ENCODE assay signal across 27 cellular contexts in genomic region chr4:31585503-31585902, GRCh38.
"Had no signal": no experiment of that assay in that cellular context is flagged by ENCODE, and none has a peak within 500 bp of the region (broad histone marks: within the 10 kb centered on the region; RNA-seq: fewer than 3 reads in every experiment).

No MANE protein-coding gene starts in this region.

- H3K27ac ChIP-seq: stomach, suprapubic skin, testis, thoracic aorta, thyroid gland, tibial artery, tibial nerve, transverse colon, upper lobe of left lung, upper lobe of right lung, uterus, vagina had no signal

- H3K4me3 ChIP-seq: stomach, suprapubic skin, testis, thoracic aorta, thyroid gland, tibial artery, tibial nerve, transverse colon, upper lobe of left lung, upper lobe of right lung, uterus, vagina had no signal

- FAIRE-seq: urothelium cell line had no signal

- H3K36me3 ChIP-seq: stomach, suprapubic skin, thoracic aorta, thyroid gland, tibial artery, tibial nerve, transverse colon, upper lobe of left lung, upper lobe of right lung, uterus, vagina had no signal

- H3K9me3 ChIP-seq: stomach, suprapubic skin, testis, thoracic aorta, thyroid gland, tibial artery, tibial nerve, transverse colon, upper lobe of left lung, upper lobe of right lung, uterus, vagina had no signal

- H3K27me3 ChIP-seq: stomach, suprapubic skin, testis, thyroid gland, tibial artery, tibial nerve, transverse colon, upper lobe of left lung, upper lobe of right lung, uterus, vagina had no signal

- H3K4me1 ChIP-seq: stomach, suprapubic skin, testis, thyroid gland, tibial artery, tibial nerve, transverse colon, upper lobe of left lung, upper lobe of right lung, uterus, vagina had no signal

- ATAC-seq: stimulated activated effector memory CD8-positive, alpha-beta T cell treated with anti-CD3 and anti-CD28 coated beads, Interleukin-12 subunit alpha, Interleukin-12 subunit beta, amount 100 ng/mL, for 72 hours; stimulated activated memory B cell treated with anti-CD40 and anti-IgM and Interleukin-4, amounts not matched to agents 10 μg/mL and 1 μg/mL and 100 μg/mL, for 72 hours; stimulated activated naive B cell treated with anti-CD40 and anti-IgM and Interleukin-4, amounts not matched to agents 10 μg/mL and 1 μg/mL and 100 μg/mL, for 72 hours; stimulated activated naive CD8-positive, alpha-beta T cell treated with anti-CD3 and anti-CD28 coated beads, Interleukin-15, amount 100 ng/mL, for 72 hours; stimulated activated naive CD8-positive, alpha-beta T cell treated with anti-CD3 and anti-CD28 coated beads, Interleukin-15, Interleukin-2, amounts not matched to agents 100 U/mL and 50 U/mL, for 24 hours; upper lobe of right lung had no signal

- DNase-seq: stimulated activated CD4-positive, alpha-beta T cell treated with anti-CD3 and anti-CD28 coated beads, Interleukin-2, amount 100 ng/mL, for 48 hours; stimulated activated CD4-positive, alpha-beta T cell treated with anti-CD3 and anti-CD28 coated beads, Interleukin-4, amount 100 ng/mL, for 1 hour; stimulated activated CD4-positive, alpha-beta T cell treated with anti-CD3 and anti-CD28 coated beads, Interleukin-4, amount 100 ng/mL, for 24 hours; stimulated activated CD4-positive, alpha-beta T cell treated with anti-CD3 and anti-CD28 coated beads, Interleukin-4, amount 100 ng/mL, for 4 hours; stimulated activated CD8-positive, alpha-beta memory T cell treated with anti-CD3 and anti-CD28 coated beads, Interleukin-4, amount 100 ng/mL, for 48 hours; stimulated activated naive B cell treated with anti-CD40 and anti-IgM and Interleukin-4, amounts not matched to agents 10 μg/mL and 1 μg/mL and 100 μg/mL, for 72 hours; stimulated activated naive CD4-positive, alpha-beta T cell; stimulated activated naive CD4-positive, alpha-beta T cell treated with Interleukin-2 at 50 U/mL for 16 hours; stimulated activated naive CD8-positive, alpha-beta T cell treated with anti-CD3 and anti-CD28 coated beads, Interleukin-15, amount 100 ng/mL, for 72 hours; stimulated activated naive CD8-positive, alpha-beta T cell treated with anti-CD3 and anti-CD28 coated beads, Interleukin-15, Interleukin-2, amounts not matched to agents 100 U/mL and 50 U/mL, for 24 hours; stomach; substantia nigra; testis; thyroid gland; tibial artery; transverse colon; trophoblast cell; upper lobe of right lung; uterus had no signal
